Comparison of ENCODE assay signal across 9 cellular contexts in the genomic region with DNA sequence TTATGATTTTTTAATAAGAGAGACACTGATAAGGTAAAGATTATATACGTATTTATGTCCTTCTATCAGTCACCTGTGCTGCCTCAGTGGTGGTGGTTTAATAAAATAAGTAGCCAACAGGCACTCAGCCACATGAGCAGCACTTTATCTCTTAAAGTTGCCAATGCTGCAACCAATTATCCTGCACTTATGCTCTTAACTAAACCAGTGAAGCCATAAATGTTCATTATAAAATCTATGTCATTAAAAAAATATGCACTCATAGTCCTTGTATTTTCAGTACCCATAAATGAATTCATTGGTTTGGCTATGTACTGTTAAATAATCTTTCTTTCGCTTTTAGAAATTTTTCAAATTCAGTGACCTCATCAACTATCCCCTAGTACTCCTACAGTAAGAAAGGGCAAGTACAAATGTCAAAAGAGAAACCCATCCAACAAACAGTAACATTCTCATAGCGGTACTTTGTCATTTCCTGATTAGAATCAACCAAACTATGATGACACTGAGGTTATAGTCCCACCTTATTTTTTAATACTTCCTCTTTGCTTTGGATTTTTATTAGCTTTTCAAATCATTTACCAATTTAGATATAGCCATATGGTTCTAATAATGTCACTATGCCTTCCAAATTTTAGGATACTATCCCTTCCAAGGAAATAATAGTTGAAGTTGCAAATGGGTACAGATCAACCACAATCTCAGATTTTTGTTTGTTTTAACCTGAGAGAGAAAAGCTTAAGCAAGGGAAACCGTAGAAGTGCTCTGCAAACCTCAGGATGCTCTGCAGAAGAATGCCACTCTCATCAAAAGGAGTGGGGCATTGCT.
DNase-seq lines count a peak whose midpoint lies in the region; ATAC-seq, FAIRE-seq and TF ChIP-seq lines count a peak whose summit lies in the region.
"Had no signal": no experiment of that assay in that cellular context is flagged by ENCODE, and none has a peak within 500 bp of the region (broad histone marks: within the 10 kb centered on the region; RNA-seq: fewer than 3 reads in every experiment).

No MANE protein-coding gene starts in this region.

- peak overlapping the region; percentile 22; the same call in 1 of the 2 replicates for H3K27ac Mint-ChIP-seq in HFFc6
- H3K27ac Mint-ChIP-seq in stimulated activated naive CD8-positive, alpha-beta T cell treated with anti-CD3 and anti-CD28 coated beads, Interleukin-15, Interleukin-2, amounts not matched to agents 100 ng/mL and 50 ng/mL, for 24 hours = peak overlapping the region; percentile 88

- H3K27me3 Mint-ChIP-seq in HFFc6 (ENCODE audit: insufficient read depth) = no peaks in the 10 kb centered on the region; the same call in 1 of the 2 replicates
- H3K27me3 Mint-ChIP-seq in stimulated activated naive CD8-positive, alpha-beta T cell treated with anti-CD3 and anti-CD28 coated beads, Interleukin-15, Interleukin-2, amounts not matched to agents 100 ng/mL and 50 ng/mL, for 24 hours = no peaks in the 10 kb centered on the region

- peak overlapping the region; percentile 43; the same call in 1 of the 2 replicates for H3K4me3 Mint-ChIP-seq in HFFc6
- H3K4me3 Mint-ChIP-seq in stimulated activated naive CD8-positive, alpha-beta T cell treated with anti-CD3 and anti-CD28 coated beads, Interleukin-15, Interleukin-2, amounts not matched to agents 100 ng/mL and 50 ng/mL, for 24 hours = peak overlapping the region; percentile 69

- H3K36me3 ChIP-seq in cardiac muscle cell = no peaks in the 10 kb centered on the region
- no peaks in the 10 kb centered on the region for H3K36me3 ChIP-seq in right atrium auricular region

- H3K4me1 Mint-ChIP-seq in HFFc6 (ENCODE audit: low read depth) = peaks cover 54% of the 10 kb centered on the region
- peaks cover 92% of the 10 kb centered on the region for H3K4me1 Mint-ChIP-seq in stimulated activated naive CD8-positive, alpha-beta T cell treated with anti-CD3 and anti-CD28 coated beads, Interleukin-15, Interleukin-2, amounts not matched to agents 100 ng/mL and 50 ng/mL, for 24 hours (ENCODE audit: low read depth)

- no peak for FAIRE-seq in GM12891 (lab: Jason Lieb, UNC)

- DNase-seq in cardiac muscle cell (ENCODE audit: low read depth in 1 of 2, low spot score in 1 of 2) (no peak), right atrium auricular region (ENCODE audit: low spot score) (no peak), HFFc6 (no peak), GM12891 (ENCODE audit: insufficient read length, low spot score) (no peak), NCI-H526 (lab: John Stamatoyannopoulos, UW) (no peak), retina (no peak)
- DNase-seq: NCI-H510A had no signal

- H3K4me3 ChIP-seq in cardiac muscle cell (no peak overlapping the region), right atrium auricular region (no peak overlapping the region)

- no peaks in the 10 kb centered on the region for H3K9me3 Mint-ChIP-seq in HFFc6
- H3K9me3 Mint-ChIP-seq in stimulated activated naive CD8-positive, alpha-beta T cell treated with anti-CD3 and anti-CD28 coated beads, Interleukin-15, Interleukin-2, amounts not matched to agents 100 ng/mL and 50 ng/mL, for 24 hours = no peaks in the 10 kb centered on the region

- H3K36me3 Mint-ChIP-seq in HFFc6 (ENCODE audit: low read depth) = peaks cover 24% of the 10 kb centered on the region; the same call in 1 of the 2 replicates
- H3K36me3 Mint-ChIP-seq in stimulated activated naive CD8-positive, alpha-beta T cell treated with anti-CD3 and anti-CD28 coated beads, Interleukin-15, Interleukin-2, amounts not matched to agents 100 ng/mL and 50 ng/mL, for 24 hours (ENCODE audit: low read depth) = peaks cover 18% of the 10 kb centered on the region

- H3K27me3 ChIP-seq in cardiac muscle cell = no peaks in the 10 kb centered on the region
- H3K27me3 ChIP-seq in right atrium auricular region = no peaks in the 10 kb centered on the region

- no peak; the same call in 2 of the 3 replicates for ATAC-seq in SK-N-SH treated with all-trans-retinoic acid at 6 μM for 48 hours

- H3K9me3 ChIP-seq in cardiac muscle cell (ENCODE audit: low read depth) = no peaks in the 10 kb centered on the region
- H3K9me3 ChIP-seq in right atrium auricular region = no peaks in the 10 kb centered on the region

- H3K27ac ChIP-seq in cardiac muscle cell = peak overlapping the region; percentile 56
- H3K27ac ChIP-seq in right atrium auricular region = no peak overlapping the region

- TF ChIP-seq CTCF in cardiac muscle cell (IDR thresholded peaks at IDR 0.05; ENCODE audit: low read depth, low read length) (no peak), right atrium auricular region (IDR thresholded peaks at IDR 0.05) (no peak), HFFc6 (IDR thresholded peaks at IDR 0.05) (no peak)

- H3K4me1 ChIP-seq in cardiac muscle cell (ENCODE audit: low read depth) (peaks cover 8% of the 10 kb centered on the region), right atrium auricular region (peaks cover 0 to 23% of the 10 kb centered on the region in 2 donors)

- TF ChIP-seq POLR2A in GM12891 (IDR thresholded peaks at IDR 0.05; ENCODE audit: low read depth, low read length) = no peak

TF ChIP-seq in SK-N-SH treated with all-trans-retinoic acid at 6 μM for 48 hours, 23 proteins besides CTCF, POLR2A, EP300 and RAD21 (continues in another document):
- TF ChIP-seq ESRRG (CRISPR knock-in tag; IDR thresholded peaks at IDR 0.05) = peak; percentile 89
- TF ChIP-seq ZNF70 (CRISPR knock-in tag; IDR thresholded peaks at IDR 0.05) = no peak
- TF ChIP-seq SNAI2 (CRISPR knock-in tag; IDR thresholded peaks at IDR 0.05) = 0 out of 2 replicates have a peak, but pooled peaks have one; percentile 32
- TF ChIP-seq, protein P1, sequence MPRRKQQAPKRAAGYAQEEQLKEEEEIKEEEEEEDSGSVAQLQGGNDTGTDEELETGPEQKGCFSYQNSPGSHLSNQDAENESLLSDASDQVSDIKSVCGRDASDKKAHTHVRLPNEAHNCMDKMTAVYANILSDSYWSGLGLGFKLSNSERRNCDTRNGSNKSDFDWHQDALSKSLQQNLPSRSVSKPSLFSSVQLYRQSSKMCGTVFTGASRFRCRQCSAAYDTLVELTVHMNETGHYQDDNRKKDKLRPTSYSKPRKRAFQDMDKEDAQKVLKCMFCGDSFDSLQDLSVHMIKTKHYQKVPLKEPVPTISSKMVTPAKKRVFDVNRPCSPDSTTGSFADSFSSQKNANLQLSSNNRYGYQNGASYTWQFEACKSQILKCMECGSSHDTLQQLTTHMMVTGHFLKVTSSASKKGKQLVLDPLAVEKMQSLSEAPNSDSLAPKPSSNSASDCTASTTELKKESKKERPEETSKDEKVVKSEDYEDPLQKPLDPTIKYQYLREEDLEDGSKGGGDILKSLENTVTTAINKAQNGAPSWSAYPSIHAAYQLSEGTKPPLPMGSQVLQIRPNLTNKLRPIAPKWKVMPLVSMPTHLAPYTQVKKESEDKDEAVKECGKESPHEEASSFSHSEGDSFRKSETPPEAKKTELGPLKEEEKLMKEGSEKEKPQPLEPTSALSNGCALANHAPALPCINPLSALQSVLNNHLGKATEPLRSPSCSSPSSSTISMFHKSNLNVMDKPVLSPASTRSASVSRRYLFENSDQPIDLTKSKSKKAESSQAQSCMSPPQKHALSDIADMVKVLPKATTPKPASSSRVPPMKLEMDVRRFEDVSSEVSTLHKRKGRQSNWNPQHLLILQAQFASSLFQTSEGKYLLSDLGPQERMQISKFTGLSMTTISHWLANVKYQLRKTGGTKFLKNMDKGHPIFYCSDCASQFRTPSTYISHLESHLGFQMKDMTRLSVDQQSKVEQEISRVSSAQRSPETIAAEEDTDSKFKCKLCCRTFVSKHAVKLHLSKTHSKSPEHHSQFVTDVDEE (CRISPR knock-in tag; IDR thresholded peaks at IDR 0.05) = 0 out of 2 replicates have a peak, but pooled peaks have one; percentile 74

TF ChIP-seq in GM12891, 5 proteins besides CTCF, POLR2A, EP300 and RAD21:
- TF ChIP-seq POLR2AphosphoS5 (IDR thresholded peaks at IDR 0.05; ENCODE audit: low read depth, low read length) (no peak), POU2F2 (IDR thresholded peaks at IDR 0.05; ENCODE audit: low read depth, low read length) (no peak), SPI1 (IDR thresholded peaks at IDR 0.05; ENCODE audit: low read depth, low read length) (no peak), TAF1 (IDR thresholded peaks at IDR 0.05; ENCODE audit: low read depth, low read length) (no peak), PAX5 (IDR thresholded peaks at IDR 0.05; ENCODE audit: insufficient read depth, low read length, severe bottlenecking) (no peak)
